ENCODE assay signal across 28 cellular contexts in the genomic region with DNA sequence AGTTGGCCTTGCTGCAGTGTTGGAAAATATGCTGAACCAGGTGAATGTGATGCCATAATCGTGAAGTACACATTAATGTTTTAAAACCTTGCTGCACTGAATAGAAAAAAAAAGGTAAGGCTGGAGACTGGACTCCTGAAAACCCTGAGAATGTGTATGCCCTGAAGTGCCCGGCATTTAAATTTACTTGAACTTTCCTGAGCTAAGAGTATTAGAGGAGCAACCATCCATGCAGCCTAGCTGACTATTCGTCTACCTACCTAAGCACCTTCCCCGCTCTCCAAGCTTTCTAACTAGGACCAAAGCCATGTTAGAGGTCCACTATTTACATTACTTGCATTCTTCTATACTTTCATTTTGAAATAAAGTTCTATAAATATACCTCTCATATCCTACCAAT. TPM values are rescaled to one million over a fixed set of nuclear protein-coding genes. Genes with fewer than 3 reads are reported as not detected.
"Had no signal": no experiment of that assay in that cellular context is flagged by ENCODE, and none has a peak within 500 bp of the region (broad histone marks: within the 10 kb centered on the region; RNA-seq: fewer than 3 reads in every experiment).

No MANE protein-coding gene starts in this region.

- DNase-seq: activated B cell treated with CpG ODN at 0.5 μM for 24 hours; activated CD4-positive, alpha-beta memory T cell treated with anti-CD3 and anti-CD28 coated beads, Interleukin-2, amount 10 ng/mL, durations not matched to agents 7 days and 5 days; activated CD4-positive, CD25-positive, alpha-beta regulatory T cell treated with anti-CD3 and anti-CD28 coated beads, Interleukin-2, amount 50 U/mL, for 72 hours; activated CD8-positive, alpha-beta memory T cell treated with anti-CD3 and anti-CD28 coated beads for 24 hours; activated CD8-positive, alpha-beta memory T cell treated with anti-CD3 and anti-CD28 coated beads, Interleukin-2, amount 10 ng/mL, durations not matched to agents 7 days and 5 days; activated CD8-positive, alpha-beta memory T cell treated with anti-CD3 and anti-CD28 coated beads, Interleukin-2, amount 50 U/mL, for 48 hours; activated effector memory CD4-positive, alpha-beta T cell treated with anti-CD3 and anti-CD28 coated beads, Interleukin-2, amount 50 U/mL, for 16 hours; activated naive CD4-positive, alpha-beta T cell; activated naive CD8-positive, alpha-beta T cell treated with anti-CD3 and anti-CD28 coated beads, Interleukin-2, amount 10 ng/mL, durations not matched to agents 7 days and 5 days; activated T-cell treated with anti-CD3 and anti-CD28 coated beads, Interleukin-2, amount 50 U/mL, for 72 hours; KG1; NCI-H1436; NCI-H1694; NCI-H1930; NCI-H2081 treated with DMSO at 0.1 percent for 48 hours; NCI-H226; NCI-H446 treated with DMSO at 0.1 percent for 48 hours; NCI-H69; Peyer's patch; SIG-M5; T-cell; T-helper 17 cell had no signal

- H3K9me3 Mint-ChIP-seq: activated B cell treated with CpG ODN at 0.5 μM for 24 hours; activated CD4-positive, alpha-beta memory T cell treated with anti-CD3 and anti-CD28 coated beads, Interleukin-2, amount 10 ng/mL, durations not matched to agents 7 days and 5 days; activated naive CD8-positive, alpha-beta T cell treated with anti-CD3 and anti-CD28 coated beads, Interleukin-2, amount 10 ng/mL, durations not matched to agents 7 days and 5 days had no signal

- H3K4me1 Mint-ChIP-seq: activated B cell treated with CpG ODN at 0.5 μM for 24 hours; activated CD4-positive, alpha-beta memory T cell treated with anti-CD3 and anti-CD28 coated beads, Interleukin-2, amount 10 ng/mL, durations not matched to agents 7 days and 5 days; activated CD8-positive, alpha-beta memory T cell treated with anti-CD3 and anti-CD28 coated beads, Interleukin-2, amount 10 ng/mL, durations not matched to agents 7 days and 5 days; activated naive CD4-positive, alpha-beta T cell treated with anti-CD3 and anti-CD28 coated beads, Interleukin-2, amount 50 U/mL, for 24 hours; activated naive CD8-positive, alpha-beta T cell treated with anti-CD3 and anti-CD28 coated beads, Interleukin-2, amount 10 ng/mL, durations not matched to agents 7 days and 5 days; activated T-helper 17 cell treated with anti-CD3 and anti-CD28 coated beads, Interleukin-2, amount 50 U/mL, for 72 hours; central memory CD8-positive, alpha-beta T cell; T-cell; T-helper 17 cell had no signal

- H3K36me3 ChIP-seq: cardiac muscle cell, MG63, Peyer's patch had no signal

- H3K27me3 Mint-ChIP-seq: activated B cell treated with CpG ODN at 0.5 μM for 24 hours; activated CD4-positive, alpha-beta memory T cell treated with anti-CD3 and anti-CD28 coated beads, Interleukin-2, amount 10 ng/mL, durations not matched to agents 7 days and 5 days; activated CD8-positive, alpha-beta memory T cell treated with anti-CD3 and anti-CD28 coated beads, Interleukin-2, amount 10 ng/mL, durations not matched to agents 7 days and 5 days; activated naive CD4-positive, alpha-beta T cell treated with anti-CD3 and anti-CD28 coated beads, Interleukin-2, amount 50 U/mL, for 24 hours; activated naive CD8-positive, alpha-beta T cell treated with anti-CD3 and anti-CD28 coated beads, Interleukin-2, amount 10 ng/mL, durations not matched to agents 7 days and 5 days; activated T-helper 17 cell treated with anti-CD3 and anti-CD28 coated beads, Interleukin-2, amount 50 U/mL, for 72 hours; central memory CD8-positive, alpha-beta T cell; T-helper 17 cell had no signal

- H3K27me3 ChIP-seq: MG63, Peyer's patch had no signal

- H3K27ac ChIP-seq: cardiac muscle cell, Peyer's patch had no signal

- H3K4me3 Mint-ChIP-seq: activated B cell treated with CpG ODN at 0.5 μM for 24 hours; activated CD4-positive, alpha-beta memory T cell treated with anti-CD3 and anti-CD28 coated beads, Interleukin-2, amount 10 ng/mL, durations not matched to agents 7 days and 5 days; activated CD8-positive, alpha-beta memory T cell treated with anti-CD3 and anti-CD28 coated beads, Interleukin-2, amount 10 ng/mL, durations not matched to agents 7 days and 5 days; activated naive CD4-positive, alpha-beta T cell treated with anti-CD3 and anti-CD28 coated beads, Interleukin-2, amount 50 U/mL, for 24 hours; activated naive CD8-positive, alpha-beta T cell treated with anti-CD3 and anti-CD28 coated beads, Interleukin-2, amount 10 ng/mL, durations not matched to agents 7 days and 5 days; activated T-cell treated with anti-CD3 and anti-CD28 coated beads, Interleukin-2, amount 50 U/mL, for 72 hours; activated T-helper 17 cell treated with anti-CD3 and anti-CD28 coated beads, Interleukin-2, amount 50 U/mL, for 72 hours; central memory CD8-positive, alpha-beta T cell; T-cell; T-helper 17 cell had no signal

- H3K4me3 ChIP-seq: cardiac muscle cell, MG63, Peyer's patch had no signal

- H3K36me3 Mint-ChIP-seq: activated CD8-positive, alpha-beta memory T cell treated with anti-CD3 and anti-CD28 coated beads, Interleukin-2, amount 10 ng/mL, durations not matched to agents 7 days and 5 days; activated naive CD4-positive, alpha-beta T cell treated with anti-CD3 and anti-CD28 coated beads, Interleukin-2, amount 50 U/mL, for 24 hours; activated naive CD8-positive, alpha-beta T cell treated with anti-CD3 and anti-CD28 coated beads, Interleukin-2, amount 10 ng/mL, durations not matched to agents 7 days and 5 days; T-cell had no signal

- H3K4me1 ChIP-seq: Peyer's patch had no signal

- H3K27ac Mint-ChIP-seq: activated B cell treated with CpG ODN at 0.5 μM for 24 hours; activated CD4-positive, alpha-beta memory T cell treated with anti-CD3 and anti-CD28 coated beads, Interleukin-2, amount 10 ng/mL, durations not matched to agents 7 days and 5 days; activated CD8-positive, alpha-beta memory T cell treated with anti-CD3 and anti-CD28 coated beads, Interleukin-2, amount 10 ng/mL, durations not matched to agents 7 days and 5 days; activated naive CD4-positive, alpha-beta T cell treated with anti-CD3 and anti-CD28 coated beads, Interleukin-2, amount 50 U/mL, for 24 hours; activated naive CD8-positive, alpha-beta T cell treated with anti-CD3 and anti-CD28 coated beads, Interleukin-2, amount 10 ng/mL, durations not matched to agents 7 days and 5 days; activated T-cell treated with anti-CD3 and anti-CD28 coated beads, Interleukin-2, amount 50 U/mL, for 72 hours; activated T-helper 17 cell treated with anti-CD3 and anti-CD28 coated beads, Interleukin-2, amount 50 U/mL, for 72 hours; T-cell; T-helper 17 cell had no signal

- H3K9me3 ChIP-seq: MG63, Peyer's patch had no signal

RNA-seq across cellular contexts. Expression of gene GABRG2, which starts 1.4 kb away (rescaled TPM):
- total RNA-seq: activated B cell treated with CpG ODN at 0.5 μM for 24 hours; activated CD4-positive, alpha-beta memory T cell treated with anti-CD3 and anti-CD28 coated beads, Interleukin-2, amount 10 ng/mL, durations not matched to agents 7 days and 5 days; activated CD8-positive, alpha-beta memory T cell treated with anti-CD3 and anti-CD28 coated beads, Interleukin-2, amount 10 ng/mL, durations not matched to agents 7 days and 5 days; activated naive CD8-positive, alpha-beta T cell treated with anti-CD3 and anti-CD28 coated beads, Interleukin-2, amount 10 ng/mL, durations not matched to agents 7 days and 5 days; activated T-cell treated with anti-CD3 and anti-CD28 coated beads, Interleukin-2, amount 50 U/mL, for 72 hours; activated T-helper 17 cell treated with anti-CD3 and anti-CD28 coated beads, Interleukin-2, amount 50 U/mL, for 72 hours; cardiac muscle cell; PC-3; T-helper 17 cell had no signal
